ENCODE assay signal across 11 cellular contexts in genomic region chr4:99447513-99447912, GRCh38. TPM values are rescaled to one million over a fixed set of nuclear protein-coding genes. Genes with fewer than 3 reads are reported as not detected.
DNase-seq lines count a peak whose midpoint lies in the region; ATAC-seq, FAIRE-seq and TF ChIP-seq lines count a peak whose summit lies in the region.
"Had no signal": no experiment of that assay in that cellular context is flagged by ENCODE, and none has a peak within 500 bp of the region (broad histone marks: within the 10 kb centered on the region; RNA-seq: fewer than 3 reads in every experiment).

No MANE protein-coding gene starts in this region.

- no peak overlapping the region for H4K12ac ChIP-seq in trophoblast cell (ENCODE audit: low read depth, low read length)

- H3K4ac ChIP-seq in trophoblast cell (ENCODE audit: low read depth, low read length) = no peak overlapping the region

- H3K14ac ChIP-seq in trophoblast cell (ENCODE audit: low read length) = no peak overlapping the region

- no peaks in the 10 kb centered on the region for H3K36me3 ChIP-seq in trophoblast cell (ENCODE audit: control insufficient read depth in 1 of 2, insufficient read depth in 2 of 2, low read length in 2 of 2)
- H3K36me3 ChIP-seq in transverse colon = no peaks in the 10 kb centered on the region
- no peaks in the 10 kb centered on the region for H3K36me3 ChIP-seq in effector memory CD4-positive, alpha-beta T cell (ENCODE audit: control insufficient read depth, insufficient read depth, low read length)

- no peak overlapping the region for H2BK12ac ChIP-seq in trophoblast cell (ENCODE audit: low read length)

- no peak overlapping the region for H4K8ac ChIP-seq in trophoblast cell (ENCODE audit: low read depth, low read length)

- no peak overlapping the region for H3K4me2 ChIP-seq in trophoblast cell (ENCODE audit: low read length)

- H2AFZ ChIP-seq in trophoblast cell (ENCODE audit: insufficient read depth, low read length, poor library complexity) = no peak overlapping the region

- intact Hi-C loops in transverse colon (cut with DNase I; ENCODE audit: low total_unique reads) = no loop called here

- H3K4me1 ChIP-seq in trophoblast cell (ENCODE audit: control insufficient read depth in 1 of 2, insufficient read depth in 2 of 2, low read length in 2 of 2) = no peaks in the 10 kb centered on the region
- no peaks in the 10 kb centered on the region for H3K4me1 ChIP-seq in transverse colon
- no peaks in the 10 kb centered on the region for H3K4me1 ChIP-seq in effector memory CD4-positive, alpha-beta T cell (ENCODE audit: control insufficient read depth, insufficient read depth, low read length, poor library complexity, severe bottlenecking)

- TF ChIP-seq POLR2A in transverse colon (IDR thresholded peaks at IDR 0.05) = no peak

- no peak overlapping the region for H3K23ac ChIP-seq in trophoblast cell (ENCODE audit: low read length)

- H2AK5ac ChIP-seq in trophoblast cell (ENCODE audit: low read length) = no peak overlapping the region

- no peak for TF ChIP-seq CTCF in transverse colon (IDR thresholded peaks at IDR 0.05)

- H3K79me2 ChIP-seq in trophoblast cell (ENCODE audit: control insufficient read depth, insufficient read depth, low read length, poor library complexity) = no peaks in the 10 kb centered on the region

- H3K18ac ChIP-seq in trophoblast cell (ENCODE audit: low read length) = no peak overlapping the region

- no peak overlapping the region for H4K91ac ChIP-seq in trophoblast cell (ENCODE audit: low read depth, low read length)

- DNase-seq in NCI-H460 (ENCODE audit: extremely low read depth, low read depth) (peak; percentile 4), trophoblast cell (no peak), GM19240 (ENCODE audit: insufficient read length, low spot score) (no peak), transverse colon (no peak), RCC 7860 (ENCODE audit: low spot score) (no peak)
- DNase-seq in effector memory CD4-positive, alpha-beta T cell = no peak
- DNase-seq: activated T-cell treated with anti-CD3 and anti-CD28 coated beads, Interleukin-2, amount 50 U/mL, for 1 hour; KG1 had no signal

- H3K27me3 ChIP-seq in trophoblast cell (ENCODE audit: insufficient read depth, low read length) (no peaks in the 10 kb centered on the region), transverse colon (no peaks in the 10 kb centered on the region)
- H3K27me3 ChIP-seq in effector memory CD4-positive, alpha-beta T cell (replicated peaks; ENCODE audit: control insufficient read depth, insufficient read depth, low read length, poor library complexity, severe bottlenecking) = no peaks in the 10 kb centered on the region

- H3K27ac ChIP-seq in trophoblast cell (ENCODE audit: low read depth, low read length) (no peak overlapping the region), transverse colon (no peak overlapping the region)
- H3K27ac ChIP-seq in effector memory CD4-positive, alpha-beta T cell (ENCODE audit: insufficient read depth, low read length, poor library complexity, severe bottlenecking) = no peak overlapping the region

- ATAC-seq in GM19372 (IDR thresholded peaks at IDR 0.05; ENCODE audit: low read depth, unreplicated experiment) (peak; percentile 18), HG02798 (IDR thresholded peaks at IDR 0.05; ENCODE audit: poor library complexity, unreplicated experiment) (peak; percentile 16)

- no peak overlapping the region for H2BK120ac ChIP-seq in trophoblast cell (ENCODE audit: insufficient read depth, low read length, poor library complexity)

- H3K9ac ChIP-seq in trophoblast cell (ENCODE audit: low read length) = peak overlapping the region; percentile 70

- H3K79me1 ChIP-seq in trophoblast cell (ENCODE audit: low read length) = no peaks in the 10 kb centered on the region

- no CpG with 5 or more reads among the region's 3 CpGs for WGBS in trophoblast cell (ENCODE audit: extremely low coverage, insufficient coverage, insufficient read length)
- 83 to 98% methylated on average over 3 of the region's 3 CpGs for WGBS in transverse colon (ENCODE audit: low coverage in 1 of 2), 2 donors

- in situ Hi-C loops in transverse colon (cut with MboI; ENCODE audit: low pct_ligation_motif_present in 1 of 4, low pct_unique_long_range_greater_than_20kb in 1 of 4, low sequenced_read_pairs in 3 of 4) = no loop called here

- FAIRE-seq in RCC 7860 (lab: Jason Lieb, UNC) = no peak

- H3K4me3 ChIP-seq in trophoblast cell (ENCODE audit: low read depth, low read length) (no peak overlapping the region), transverse colon (no peak overlapping the region)
- H3K4me3 ChIP-seq in effector memory CD4-positive, alpha-beta T cell (ENCODE audit: insufficient read depth, low read depth, low read length, poor library complexity, severe bottlenecking) = no peak overlapping the region

- no peak overlapping the region for H2BK5ac ChIP-seq in trophoblast cell (ENCODE audit: low read depth, low read length, poor library complexity)

- no peak for TF ChIP-seq EP300 in transverse colon (IDR thresholded peaks at IDR 0.05; ENCODE audit: low read depth)

- no peaks in the 10 kb centered on the region for H3K9me3 ChIP-seq in trophoblast cell (ENCODE audit: insufficient read depth, low read depth, low read length)
- peaks cover 2 to 8% of the 10 kb centered on the region in 2 donors for H3K9me3 ChIP-seq in transverse colon
- H3K9me3 ChIP-seq in effector memory CD4-positive, alpha-beta T cell (ENCODE audit: control insufficient read depth, low read length) = no peaks in the 10 kb centered on the region

RNA-seq across cellular contexts. Expression of gene ADH7, which starts 12.4 kb away (rescaled TPM):
- total RNA-seq in NCI-H460 (2014; rRNA removed; shearing (Covaris generic)) = not detected in 2 replicates
- not detected in 2 replicates for polyA plus RNA-seq in NCI-H460 (2014; cell fraction: nucleus; rRNA removed)
- polyA plus RNA-seq in trophoblast cell (2013) = not detected in 2 replicates
- not detected for total RNA-seq in transverse colon
- total RNA-seq: epithelial cell of proximal tubule had no signal
